In genomic region chr20:49335456-49335855, GRCh38 we compare ENCODE assay signal across 7 cellular contexts.
"Had no signal": no experiment of that assay in that cellular context is flagged by ENCODE, and none has a peak within 500 bp of the region (broad histone marks: within the 10 kb centered on the region; RNA-seq: fewer than 3 reads in every experiment).

No MANE protein-coding gene starts in this region.

- H3K4me3 Mint-ChIP-seq: IgD-negative memory B cell had no signal

- H3K9me3 Mint-ChIP-seq: IgD-negative memory B cell had no signal

- DNase-seq: IMR-90, KBM-7, KG1 had no signal

- H3K4me3 ChIP-seq: K562 had no signal

- H3K27ac ChIP-seq: HL-60 had no signal

- ATAC-seq: HepG2, K562 had no signal

- H3K36me3 Mint-ChIP-seq: IgD-negative memory B cell had no signal

- FAIRE-seq: HepG2, K562 had no signal
